In genomic region chr22:30205281-30206115, GRCh38 we compare ENCODE assay signal across 8 cellular contexts. TPM values are rescaled to one million over a fixed set of nuclear protein-coding genes. Genes with fewer than 3 reads are reported as not detected.
DNase-seq lines count a peak whose midpoint lies in the region; ATAC-seq, FAIRE-seq and TF ChIP-seq lines count a peak whose summit lies in the region.

No MANE protein-coding gene starts in this region.

- FAIRE-seq in GM12891 (lab: Jason Lieb, UNC) = no peak

- intact Hi-C loops in sigmoid colon (cut with DNase I) = no loop called here

- WGBS in sigmoid colon, 2 donors = 81 to 85% methylated on average over 25 of the region's 25 CpGs

- no peak for TF ChIP-seq CTCF in GM13977 (IDR thresholded peaks at IDR 0.05; ENCODE audit: extremely low read depth, insufficient read depth, missing control alignments)
- TF ChIP-seq CTCF in Peyer's patch (IDR thresholded peaks at IDR 0.05) = no peak
- no peak for TF ChIP-seq CTCF in fibroblast of mammary gland (conservative IDR thresholded peaks at IDR 0.05; ENCODE audit: control insufficient read depth, insufficient read depth, low read depth, low read length)
- no peak for TF ChIP-seq CTCF in sigmoid colon (IDR thresholded peaks at IDR 0.05)

- DNase-seq in GM13977 (ENCODE audit: low spot score) = peak; percentile 15
- peak in 1 of 3 donors; percentile 59 for DNase-seq in Peyer's patch
- DNase-seq in fibroblast of mammary gland (ENCODE audit: low read depth) = peak; percentile 98
- DNase-seq in sigmoid colon = peak; percentile 87
- no peak for DNase-seq in GM12891 (ENCODE audit: insufficient read length, low spot score)
- no peak for DNase-seq in NCI-H187 treated with DMSO at 0.1 percent for 48 hours (lab: John Stamatoyannopoulos, UW)

- no peak for ATAC-seq in HG03442 (IDR thresholded peaks at IDR 0.05; ENCODE audit: unreplicated experiment)
- ATAC-seq in GM21360 (IDR thresholded peaks at IDR 0.05; ENCODE audit: unreplicated experiment) = no peak

- H3K27me3 ChIP-seq in Peyer's patch = no peaks in the 10 kb centered on the region
- no peaks in the 10 kb centered on the region for H3K27me3 ChIP-seq in sigmoid colon

- H3K27ac ChIP-seq in Peyer's patch (peak overlapping the region; percentile 4 to 57 (median 42)), sigmoid colon (peak overlapping the region; percentile 47 to 80 (median 49))

- H3K9me3 ChIP-seq in Peyer's patch = no peaks in the 10 kb centered on the region
- no peaks in the 10 kb centered on the region for H3K9me3 ChIP-seq in sigmoid colon

- TF ChIP-seq EP300 in sigmoid colon (IDR thresholded peaks at IDR 0.05) = no peak

- H3K4me3 ChIP-seq in Peyer's patch = no peak overlapping the region
- H3K4me3 ChIP-seq in fibroblast of mammary gland (ENCODE audit: control insufficient read depth, low read depth, low read length) = peak overlapping the region; percentile 4
- no peak overlapping the region for H3K4me3 ChIP-seq in sigmoid colon

- TF ChIP-seq POLR2A in Peyer's patch (IDR thresholded peaks at IDR 0.05) (no peak), sigmoid colon (IDR thresholded peaks at IDR 0.05) (no peak), GM12891 (IDR thresholded peaks at IDR 0.05; ENCODE audit: low read depth, low read length) (no peak)

- H3K4me1 ChIP-seq in Peyer's patch (peaks cover 0 to 19% (median 0%) of the 10 kb centered on the region in 4 donors), sigmoid colon (peaks cover 0 to 52% (median 32%) of the 10 kb centered on the region in 4 donors)

- in situ Hi-C loops in GM13977 (cut with MboI; ENCODE audit: low pct_unique_long_range_greater_than_20kb, low sequenced_read_pairs, unreplicated experiment) = no loop called here

- H3K36me3 ChIP-seq in Peyer's patch (no peaks in the 10 kb centered on the region), sigmoid colon (no peaks in the 10 kb centered on the region)

TF ChIP-seq in GM12891, 5 proteins besides CTCF, POLR2A, EP300 and RAD21:
- TF ChIP-seq SPI1 (IDR thresholded peaks at IDR 0.05; ENCODE audit: low read depth, low read length) (no peak), PAX5 (IDR thresholded peaks at IDR 0.05; ENCODE audit: insufficient read depth, low read length, severe bottlenecking) (no peak), POU2F2 (IDR thresholded peaks at IDR 0.05; ENCODE audit: low read depth, low read length) (no peak), TAF1 (IDR thresholded peaks at IDR 0.05; ENCODE audit: low read depth, low read length) (no peak), POLR2AphosphoS5 (IDR thresholded peaks at IDR 0.05; ENCODE audit: low read depth, low read length) (no peak)

RNA-seq across cellular contexts. Expression of gene LIF, which starts 41.1 kb away (rescaled TPM):
- 10 to 100 TPM in 2 of 4 donors, 1 to 10 TPM in 2; 7.4 to 19.3 (median 10.6) TPM for total RNA-seq in Peyer's patch
- total RNA-seq in sigmoid colon = 1 to 10 TPM in 1 of 4 donors, under 1 TPM in 3; 0.28 to 5.8 (median 0.34) TPM
- polyA plus RNA-seq in sigmoid colon = 10 to 100 TPM in 1 of 3 donors, 1 to 10 TPM in 2; 1.6 to 10.3 (median 1.8) TPM
- 2.4 TPM for polyA plus RNA-seq in GM12891 (2012; ENCODE audit: low read depth, missing spikeins)

Comparison
In these comparisons a context has a peak if more than half of its experiments do, and no peak if none do; other contexts are left out.
1. DNase-seq: peak in GM13977 (single experiment), fibroblast of mammary gland (single experiment) and sigmoid colon (single experiment); none in GM12891 (single experiment) and NCI-H187 treated with DMSO at 0.1 percent for 48 hours (single experiment).